In the genomic region with DNA sequence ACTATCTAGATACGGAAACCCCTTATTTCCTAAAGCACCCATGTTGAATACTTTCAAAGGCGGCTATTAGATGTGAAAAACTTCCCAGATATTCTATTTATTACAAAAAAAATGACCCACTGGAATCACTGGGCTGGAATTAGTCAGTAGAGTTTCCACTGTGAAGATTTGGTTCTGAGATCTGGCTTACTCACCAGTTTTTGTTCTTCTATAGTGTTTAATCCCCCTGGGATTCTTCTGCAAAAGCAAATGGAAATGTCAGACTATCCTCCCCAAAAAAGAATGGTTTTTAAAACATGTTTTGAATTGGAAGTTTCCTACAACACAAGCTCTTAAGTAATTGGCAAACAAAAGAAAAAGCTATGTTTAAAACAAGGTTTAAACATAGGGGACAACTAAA, we compare ENCODE assay signal across 27 cellular contexts.
"Had no signal": no experiment of that assay in that cellular context is flagged by ENCODE, and none has a peak within 500 bp of the region (broad histone marks: within the 10 kb centered on the region; RNA-seq: fewer than 3 reads in every experiment).

No MANE protein-coding gene starts in this region.

- H3K4me1 Mint-ChIP-seq: activated B cell treated with CpG ODN at 0.5 μM for 24 hours; activated CD4-positive, alpha-beta T cell treated with anti-CD3 and anti-CD28 coated beads for 36 hours; central memory CD8-positive, alpha-beta T cell; naive B cell had no signal

- H3K36me3 Mint-ChIP-seq: activated naive CD8-positive, alpha-beta T cell; naive B cell; type B pancreatic cell had no signal

- H3K27me3 Mint-ChIP-seq: type B pancreatic cell had no signal

- H3K4me3 Mint-ChIP-seq: activated B cell treated with CpG ODN at 0.5 μM for 24 hours; activated CD4-positive, alpha-beta T cell treated with anti-CD3 and anti-CD28 coated beads for 36 hours; activated naive CD8-positive, alpha-beta T cell; activated T-cell treated with anti-CD3 and anti-CD28 coated beads, Interleukin-2, amount 50 U/mL, for 4 hours; central memory CD8-positive, alpha-beta T cell; naive B cell; neural crest cell; T-helper 1 cell treated with Interleukin-12 subunit alpha and Interleukin-12 subunit beta and Interleukin-4 antibody, amounts not matched to agents 30 μg/mL and 1 μg/mL, for 36 hours; type B pancreatic cell had no signal

- FAIRE-seq: astrocyte had no signal

- H3K27ac Mint-ChIP-seq: activated B cell treated with CpG ODN at 0.5 μM for 24 hours; activated CD4-positive, alpha-beta T cell treated with anti-CD3 and anti-CD28 coated beads for 36 hours; activated naive CD8-positive, alpha-beta T cell; activated T-helper 2 cell treated with anti-CD3 and anti-CD28 coated beads, Interferon-gamma antibody, Interleukin-2, Interleukin-4, amounts not matched to agents 10 μg/mL and 5 μg/mL and 100 μg/mL, durations not matched to agents 14 hours and 24 hours and 36 hours; naive B cell; T-helper 1 cell treated with Interleukin-12 subunit alpha and Interleukin-12 subunit beta and Interleukin-4 antibody, amounts not matched to agents 30 μg/mL and 1 μg/mL, for 36 hours; type B pancreatic cell had no signal

- H3K27ac ChIP-seq: colonic mucosa, esophagus squamous epithelium, gastrocnemius medialis, lower lobe of right lung, spleen, thoracic aorta had no signal

- DNase-seq: activated B cell treated with CpG ODN at 0.5 μM for 24 hours; activated CD4-positive, alpha-beta T cell treated with anti-CD3 and anti-CD28 coated beads for 36 hours; activated CD4-positive, alpha-beta T cell treated with anti-CD3 and anti-CD28 coated beads, Interleukin-2, amount 50 U/mL, for 4 hours; activated CD8-positive, alpha-beta memory T cell treated with anti-CD3 and anti-CD28 coated beads, Interleukin-2, amount 50 U/mL, for 48 hours; activated naive CD4-positive, alpha-beta T cell; activated T-cell treated with anti-CD3 and anti-CD28 coated beads, Interleukin-2, amount 50 U/mL, for 4 hours; colonic mucosa; esophagus squamous epithelium; gastrocnemius medialis; islet precursor cell; left colon; lower lobe of right lung; naive B cell; occipital lobe; posterior cingulate gyrus; spleen; stimulated activated CD4-positive, alpha-beta T cell treated with anti-CD3 and anti-CD28 coated beads, Interleukin-4, amount 100 ng/mL, for 1 hour; stimulated activated naive CD4-positive, alpha-beta T cell; T1000 had no signal

- H3K27me3 ChIP-seq: colonic mucosa, esophagus squamous epithelium, gastrocnemius medialis had no signal

- H3K9me3 Mint-ChIP-seq: activated B cell treated with CpG ODN at 0.5 μM for 24 hours; activated T-cell treated with anti-CD3 and anti-CD28 coated beads, Interleukin-2, amount 50 U/mL, for 4 hours; activated T-helper 2 cell treated with anti-CD3 and anti-CD28 coated beads, Interferon-gamma antibody, Interleukin-2, Interleukin-4, amounts not matched to agents 10 μg/mL and 5 μg/mL and 100 μg/mL, durations not matched to agents 14 hours and 24 hours and 36 hours; central memory CD8-positive, alpha-beta T cell; T-helper 1 cell treated with Interleukin-12 subunit alpha and Interleukin-12 subunit beta and Interleukin-4 antibody, amounts not matched to agents 30 μg/mL and 1 μg/mL, for 36 hours had no signal

- H3K4me1 ChIP-seq: colonic mucosa, lower lobe of right lung, spleen had no signal

- H3K36me3 ChIP-seq: colonic mucosa, esophagus squamous epithelium, gastrocnemius medialis, lower lobe of right lung, spleen, thoracic aorta had no signal

- H3K9me3 ChIP-seq: colonic mucosa, esophagus squamous epithelium, gastrocnemius medialis, lower lobe of right lung, spleen, thoracic aorta had no signal

- H3K4me3 ChIP-seq: colonic mucosa, esophagus squamous epithelium, gastrocnemius medialis, lower lobe of right lung, spleen, thoracic aorta had no signal
